In genomic region chr9:127166651-127167524, GRCh38 we compare ENCODE assay signal across 8 cellular contexts. TPM values are rescaled to one million over a fixed set of nuclear protein-coding genes. Genes with fewer than 3 reads are reported as not detected.
DNase-seq lines count a peak whose midpoint lies in the region; ATAC-seq, FAIRE-seq and TF ChIP-seq lines count a peak whose summit lies in the region.

No MANE protein-coding gene starts in this region.

- no peak overlapping the region for H2BK120ac ChIP-seq in H1 (replicated peaks; ENCODE audit: low read depth, low read length)

- CTCF ChIA-PET in H1 (lab: Charles Lee; ENCODE audit: partially characterized antibody) = interaction anchor here (0.6 to 1.8 kb wide), 8 partner anchors 16 to 317 kb away, joined by 3 to 5 read pairs (median 3); no protein-coding TSS in a partner anchor

- DNase-seq in GM12891 (ENCODE audit: insufficient read length, low spot score) = peak; percentile 44
- DNase-seq in H1 (ENCODE audit: low read depth in 1 of 2, low spot score in 2 of 2) = no peak
- DNase-seq in neural progenitor cell (ENCODE audit: low spot score) = no peak
- DNase-seq in UCSD-AML1 (lab: John Stamatoyannopoulos, UW; ENCODE audit: unreplicated experiment) = no peak
- no peak for DNase-seq in activated CD4-positive, alpha-beta T cell treated with anti-CD3 and anti-CD28 coated beads, Interleukin-2, amount 10 ng/mL, durations not matched to agents 24 days and 14 days
- no peak for DNase-seq in NCI-H446 (lab: John Stamatoyannopoulos, UW)

- no peak overlapping the region for H3K4me3 ChIP-seq in H1 (ENCODE audit: extremely low read depth in 1 of 4, insufficient read depth in 2 of 4, low read depth in 3 of 4, low read length in 4 of 4)
- H3K4me3 ChIP-seq in neural progenitor cell = no peak overlapping the region

- no peak overlapping the region for H3K56ac ChIP-seq in H1 (replicated peaks; ENCODE audit: insufficient read length, low read depth, low read length)

- no peaks in the 10 kb centered on the region for H3K23me2 ChIP-seq in H1 (ENCODE audit: low read depth, low read length)

- no peak overlapping the region for H3K4me3 Mint-ChIP-seq in neural progenitor cell
- H3K4me3 Mint-ChIP-seq in activated CD4-positive, alpha-beta T cell treated with anti-CD3 and anti-CD28 coated beads, Interleukin-2, amount 10 ng/mL, durations not matched to agents 24 days and 14 days = no peak overlapping the region

- H3K9me3 ChIP-seq in KOPT-K1 (ENCODE audit: insufficient read depth, low read length, poor library complexity, severe bottlenecking) = no peaks in the 10 kb centered on the region
- no peaks in the 10 kb centered on the region for H3K9me3 ChIP-seq in H1 (ENCODE audit: insufficient read depth in 2 of 2, low read depth in 1 of 2, low read length in 1 of 2)
- no peaks in the 10 kb centered on the region for H3K9me3 ChIP-seq in neural progenitor cell (ENCODE audit: low read depth)

- no peak overlapping the region for H2BK12ac ChIP-seq in H1 (ENCODE audit: low read depth, low read length)

- POLR2A ChIA-PET in H1 (lab: Charles Lee; ENCODE audit: partially characterized antibody) = interaction anchor here (0.6 kb wide), 1 partner anchor 17 kb away, joined by 3 read pairs; no protein-coding TSS in a partner anchor

- no peak overlapping the region for H3K27ac Mint-ChIP-seq in neural progenitor cell
- no peak overlapping the region for H3K27ac Mint-ChIP-seq in activated CD4-positive, alpha-beta T cell treated with anti-CD3 and anti-CD28 coated beads, Interleukin-2, amount 10 ng/mL, durations not matched to agents 24 days and 14 days

- H3K27me3 ChIP-seq in H1 (replicated peaks in 1 of 4; ENCODE audit: control insufficient read depth in 3 of 4, extremely low read depth in 1 of 4, insufficient read depth in 3 of 4, low read length in 3 of 4) = no peaks in the 10 kb centered on the region
- no peaks in the 10 kb centered on the region for H3K27me3 ChIP-seq in neural progenitor cell

- no peak for TF ChIP-seq POLR2A in GM12891 (IDR thresholded peaks at IDR 0.05; ENCODE audit: low read depth, low read length)
- no peak for TF ChIP-seq POLR2A in H1 (IDR thresholded peaks at IDR 0.05; ENCODE audit: control extremely low read depth in 1 of 2, low read depth in 2 of 2, low read length in 2 of 2)

- H4K5ac ChIP-seq in H1 (ENCODE audit: insufficient read length, low read depth, low read length) = no peak overlapping the region

- H3K14ac ChIP-seq in H1 (ENCODE audit: insufficient read length) = no peak overlapping the region

- no peak for TF ChIP-seq RAD21 in H1 (IDR thresholded peaks at IDR 0.05 in 1 of 2, conservative IDR thresholded peaks at IDR 0.05 in 1 of 2; ENCODE audit: low read depth in 2 of 2, low read length in 2 of 2)

- FAIRE-seq in GM12891 (lab: Jason Lieb, UNC) (peak; percentile 93), H1 (lab: Jason Lieb, UNC) (no peak)

- peak; percentile 62 for ATAC-seq in GM21723 (IDR thresholded peaks at IDR 0.05; ENCODE audit: unreplicated experiment)

- peaks cover 15% of the 10 kb centered on the region for H3K4me1 Mint-ChIP-seq in neural progenitor cell
- peaks cover 22% of the 10 kb centered on the region for H3K4me1 Mint-ChIP-seq in activated CD4-positive, alpha-beta T cell treated with anti-CD3 and anti-CD28 coated beads, Interleukin-2, amount 10 ng/mL, durations not matched to agents 24 days and 14 days

- no peaks in the 10 kb centered on the region for H3K79me1 ChIP-seq in H1 (ENCODE audit: low read depth, low read length)

- H3K4me1 ChIP-seq in H1 (replicated peaks in 1 of 4; ENCODE audit: control insufficient read depth in 3 of 4, insufficient read depth in 4 of 4, low read length in 3 of 4) (peaks cover 0 to 6% (median 1%) of the 10 kb centered on the region in 4 experiments; a peak in 2 of 7 replicates), neural progenitor cell (peaks cover 8% of the 10 kb centered on the region)

- intact Hi-C loops in activated CD4-positive, alpha-beta T cell treated with anti-CD3 and anti-CD28 coated beads, Interleukin-2, amount 10 ng/mL, durations not matched to agents 24 days and 14 days (cut with micrococcal nuclease) = no loop called here

- TF ChIP-seq CTCF in H1 (IDR thresholded peaks at IDR 0.05; ENCODE audit: control extremely low read depth in 1 of 3, insufficient read depth in 1 of 3, low read depth in 1 of 3, low read length in 3 of 3) (no peak), neural progenitor cell (IDR thresholded peaks at IDR 0.05) (no peak)

- 89% methylated on average over 12 of the region's 12 CpGs; no CpG with 5 or more reads in 1 of the 2 experiments for WGBS in H1 (ENCODE audit: extremely low coverage in 1 of 2, insufficient coverage in 1 of 2, insufficient read length in 1 of 2, insufficient replicate concordance in 2 of 2, low coverage in 1 of 2, low lambda C conversion rate in 2 of 2, missing lambda C conversion rate in 1 of 2), 2 experiments

- H3K27ac ChIP-seq in KOPT-K1 (ENCODE audit: low read depth, low read length, poor library complexity, severe bottlenecking) (peak overlapping the region; percentile 97), H1 (ENCODE audit: low read depth, low read length) (no peak overlapping the region), neural progenitor cell (no peak overlapping the region)

- no peak for TF ChIP-seq EP300 in H1 (IDR thresholded peaks at IDR 0.05; ENCODE audit: borderline replicate concordance in 1 of 2, low read depth in 2 of 2, low read length in 2 of 2)

- H3K9ac ChIP-seq in H1 (replicated peaks in 1 of 4; ENCODE audit: extremely low read depth in 1 of 4, low read depth in 3 of 4, low read length in 3 of 4) (no peak overlapping the region), neural progenitor cell (no peak overlapping the region)

- no peak overlapping the region for H4K8ac ChIP-seq in H1 (ENCODE audit: extremely low read depth, insufficient read depth, low read length)

- no peak overlapping the region for H2AK5ac ChIP-seq in H1 (ENCODE audit: low read depth, low read length)

- H3F3A ChIP-seq in neural progenitor cell (ENCODE audit: low read depth) = no peaks in the 10 kb centered on the region

- H3K36me3 Mint-ChIP-seq in neural progenitor cell = peaks cover 2% of the 10 kb centered on the region
- H3K36me3 Mint-ChIP-seq in activated CD4-positive, alpha-beta T cell treated with anti-CD3 and anti-CD28 coated beads, Interleukin-2, amount 10 ng/mL, durations not matched to agents 24 days and 14 days (ENCODE audit: low read depth) = no peaks in the 10 kb centered on the region

- H3K79me2 ChIP-seq in H1 (ENCODE audit: control insufficient read depth in 1 of 2, insufficient read depth in 2 of 2, low read length in 2 of 2) = no peaks in the 10 kb centered on the region
- H3K79me2 ChIP-seq in neural progenitor cell (ENCODE audit: low read depth) = no peaks in the 10 kb centered on the region

- H3K23ac ChIP-seq in H1 (ENCODE audit: insufficient read length) = no peak overlapping the region

- H2BK5ac ChIP-seq in H1 (ENCODE audit: low read depth, low read length) = 0 out of 2 replicates have a peak overlapping the region, but pooled peaks have one; percentile 2

- H3K4me2 ChIP-seq in H1 (ENCODE audit: insufficient read depth in 1 of 2, low read depth in 2 of 2, low read length in 2 of 2) (no peak overlapping the region), neural progenitor cell (no peak overlapping the region)

- no peak overlapping the region for H3K18ac ChIP-seq in H1 (ENCODE audit: extremely low read depth, low read length)

- no peaks in the 10 kb centered on the region for H3K9me3 Mint-ChIP-seq in neural progenitor cell
- no peaks in the 10 kb centered on the region for H3K9me3 Mint-ChIP-seq in activated CD4-positive, alpha-beta T cell treated with anti-CD3 and anti-CD28 coated beads, Interleukin-2, amount 10 ng/mL, durations not matched to agents 24 days and 14 days

- H4K20me1 ChIP-seq in H1 (replicated peaks in 1 of 2; ENCODE audit: control insufficient read depth in 1 of 2, insufficient read depth in 2 of 2, low read length in 2 of 2) (no peaks in the 10 kb centered on the region), neural progenitor cell (ENCODE audit: low read depth) (no peaks in the 10 kb centered on the region)

- H3K36me3 ChIP-seq in KOPT-K1 (ENCODE audit: insufficient read depth, low read length) = peaks cover 4% of the 10 kb centered on the region; the same call in 1 of the 2 replicates
- no peaks in the 10 kb centered on the region; a peak in 2 of 8 replicates for H3K36me3 ChIP-seq in H1 (ENCODE audit: control insufficient read depth in 2 of 4, insufficient read depth in 4 of 4, low read length in 3 of 4)
- H3K36me3 ChIP-seq in neural progenitor cell = no peaks in the 10 kb centered on the region

- H4K91ac ChIP-seq in H1 (replicated peaks; ENCODE audit: insufficient read length, low read length) = no peak overlapping the region

- H2BK20ac ChIP-seq in H1 (ENCODE audit: low read length) = no peak overlapping the region

- H2BK15ac ChIP-seq in H1 (ENCODE audit: low read length) = no peak overlapping the region

- H2AFZ ChIP-seq in H1 (ENCODE audit: low read length) (no peak overlapping the region), neural progenitor cell (replicated peaks) (no peak overlapping the region)

- peaks cover 3% of the 10 kb centered on the region for H3K27me3 Mint-ChIP-seq in neural progenitor cell (ENCODE audit: insufficient read depth, low read depth)
- peaks cover 2% of the 10 kb centered on the region for H3K27me3 Mint-ChIP-seq in activated CD4-positive, alpha-beta T cell treated with anti-CD3 and anti-CD28 coated beads, Interleukin-2, amount 10 ng/mL, durations not matched to agents 24 days and 14 days

- H3K4ac ChIP-seq in H1 (replicated peaks; ENCODE audit: insufficient read length, low read depth, low read length) = no peak overlapping the region

TF ChIP-seq in GM12891, 5 proteins besides CTCF, POLR2A, EP300 and RAD21:
- TF ChIP-seq POU2F2 (IDR thresholded peaks at IDR 0.05; ENCODE audit: low read depth, low read length) (no peak), PAX5 (IDR thresholded peaks at IDR 0.05; ENCODE audit: insufficient read depth, low read length, severe bottlenecking) (peak; percentile 53)
TF ChIP-seq in GM12891: peak in this region for 1.

TF ChIP-seq in H1, 55 proteins besides CTCF, POLR2A, EP300 and RAD21 (continues in another document):
- no peak for TF ChIP-seq PHF8 (conservative IDR thresholded peaks at IDR 0.05; ENCODE audit: low read depth, low read length)

RNA-seq across cellular contexts. Expression of gene ANGPTL2, which starts 44.5 kb away (rescaled TPM):
- 0.24 TPM for polyA plus RNA-seq in GM12891 (2012; ENCODE audit: low read depth, missing spikeins)
- total RNA-seq in H1 (2021; fragmentation: NEBNext Ultra II Directional; extraction: Animal tissue kit (Norgen Biotek cat#: 25700)) = 10.6 and 10.7 TPM in 2 replicates
- 5.9 and 9.0 TPM in 2 replicates for polyA plus RNA-seq in H1 (2011; rRNA removed)
- polyA plus RNA-seq in H1 (2011; cell fraction: cytosol; rRNA removed) = 6.6 TPM
- polyA plus RNA-seq in H1 (2011; cell fraction: nucleus; rRNA removed) = 9.4 TPM
- 8.3 to 10.8 TPM (median 9.8 TPM) in 4 replicates for polyA plus RNA-seq in H1 (2012, experiment 1 of 2)
- polyA plus RNA-seq in H1 (2012, experiment 2 of 2) = 8.0 TPM
- polyA plus RNA-seq in H1 (2013, experiment 1 of 2) = 13.4 TPM
- polyA plus RNA-seq in H1 (2013, experiment 2 of 2) = 17.1 TPM
- 6.5 and 10.3 TPM in 2 replicates for polyA minus RNA-seq in H1 (2011; rRNA and poly(A)+ RNA removed)
- 10.8 TPM for polyA minus RNA-seq in H1 (2011; cell fraction: cytosol; rRNA and poly(A)+ RNA removed)
- polyA minus RNA-seq in H1 (2011; cell fraction: nucleus; rRNA and poly(A)+ RNA removed) = 3.5 TPM
- 7.6 and 9.4 TPM in 2 replicates for total RNA-seq in neural progenitor cell (ENCODE audit: low replicate concordance)
- total RNA-seq in activated CD4-positive, alpha-beta T cell treated with anti-CD3 and anti-CD28 coated beads, Interleukin-2, amount 10 ng/mL, durations not matched to agents 24 days and 14 days = not detected in 2 replicates
